9 cellular contexts compared by ENCODE assay signal in the genomic region with DNA sequence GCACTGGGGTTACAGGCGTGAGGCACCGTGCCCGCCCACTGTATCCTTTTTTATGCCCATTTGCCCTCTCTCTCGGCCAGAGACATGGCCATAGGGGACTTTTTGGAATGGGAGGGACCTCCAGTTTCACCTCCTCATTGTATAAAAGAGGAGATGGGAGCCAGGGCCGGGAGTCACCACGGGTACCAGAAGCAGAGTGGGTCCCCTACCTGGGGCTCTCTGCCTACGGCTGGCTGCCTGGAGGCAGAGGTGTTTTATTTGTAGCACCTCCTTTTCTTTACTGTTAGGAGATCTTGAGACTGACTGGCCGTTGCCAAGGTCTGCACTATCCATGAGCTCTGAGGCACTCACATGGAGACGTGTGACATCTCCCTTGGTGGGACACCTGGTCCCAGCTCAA.
DNase-seq lines count a peak whose midpoint lies in the region; ATAC-seq and TF ChIP-seq lines count a peak whose summit lies in the region.
"Had no signal": no experiment of that assay in that cellular context is flagged by ENCODE, and none has a peak within 500 bp of the region (broad histone marks: within the 10 kb centered on the region; RNA-seq: fewer than 3 reads in every experiment).

No MANE protein-coding gene starts in this region.

- peak overlapping the region; percentile 98 for H3K27ac Mint-ChIP-seq in mesothelial cell of epicardium

- no peaks in the 10 kb centered on the region for H3K27me3 Mint-ChIP-seq in activated T-cell treated with anti-CD3 and anti-CD28 coated beads, Interleukin-2, amount 50 U/mL, for 4 hours (ENCODE audit: low read depth)
- no peaks in the 10 kb centered on the region for H3K27me3 Mint-ChIP-seq in mesothelial cell of epicardium (ENCODE audit: low read depth)

- no peak for TF ChIP-seq CTCF in mesothelial cell of epicardium (IDR thresholded peaks at IDR 0.05; ENCODE audit: unreplicated experiment)

- ATAC-seq in activated T-cell treated with anti-CD3 and anti-CD28 coated beads, Interleukin-2, amount 50 U/mL, for 4 hours, result no peak
- no peak for ATAC-seq in HG03097 (IDR thresholded peaks at IDR 0.05; ENCODE audit: low FRiP score, unreplicated experiment)
- no peak for ATAC-seq in GM18907 (IDR thresholded peaks at IDR 0.05; ENCODE audit: unreplicated experiment)

- H3K36me3 ChIP-seq in thymus (ENCODE audit: control insufficient read depth, insufficient read depth), result peaks cover 3% of the 10 kb centered on the region

- peak overlapping the region; percentile 86 for H3K4me3 Mint-ChIP-seq in activated T-cell treated with anti-CD3 and anti-CD28 coated beads, Interleukin-2, amount 50 U/mL, for 4 hours
- H3K4me3 Mint-ChIP-seq in mesothelial cell of epicardium, result no peak overlapping the region

- no peaks in the 10 kb centered on the region for H3K27me3 ChIP-seq in thymus (ENCODE audit: control insufficient read depth, insufficient read depth)

- no peaks in the 10 kb centered on the region for H3K9me3 Mint-ChIP-seq in activated T-cell treated with anti-CD3 and anti-CD28 coated beads, Interleukin-2, amount 50 U/mL, for 4 hours
- H3K9me3 Mint-ChIP-seq in mesothelial cell of epicardium, result peaks cover 5% of the 10 kb centered on the region

- no peak overlapping the region for H3K4me3 ChIP-seq in thymus (ENCODE audit: low read length)

- H3K36me3 Mint-ChIP-seq in activated T-cell treated with anti-CD3 and anti-CD28 coated beads, Interleukin-2, amount 50 U/mL, for 4 hours (ENCODE audit: insufficient read depth), result no peaks in the 10 kb centered on the region
- H3K36me3 Mint-ChIP-seq in mesothelial cell of epicardium, result no peaks in the 10 kb centered on the region

- H3K9me3 ChIP-seq in thymus (ENCODE audit: control insufficient read depth), result no peaks in the 10 kb centered on the region

- peaks cover 58% of the 10 kb centered on the region for H3K4me1 ChIP-seq in thymus (ENCODE audit: control insufficient read depth, insufficient read depth, low read length)

- H3K4me1 Mint-ChIP-seq in activated T-cell treated with anti-CD3 and anti-CD28 coated beads, Interleukin-2, amount 50 U/mL, for 4 hours (ENCODE audit: low read depth), result peaks cover 79% of the 10 kb centered on the region
- peaks cover 53% of the 10 kb centered on the region for H3K4me1 Mint-ChIP-seq in mesothelial cell of epicardium

- 89% methylated on average over 9 of the region's 9 CpGs for WGBS in thymus

- H3K27ac ChIP-seq in angular gyrus (ENCODE audit: low read depth, low read length) (peak overlapping the region; percentile 72), thymus (ENCODE audit: low read depth) (peak overlapping the region; percentile 74)

- DNase-seq in activated T-cell treated with anti-CD3 and anti-CD28 coated beads, Interleukin-2, amount 50 U/mL, for 4 hours, result no peak
- DNase-seq in activated T-cell treated with anti-CD3 and anti-CD28 coated beads, Interleukin-2, amount 50 U/mL, for 48 hours, result no peak
- DNase-seq in mesothelial cell of epicardium (ENCODE audit: low spot score in 2 of 2, unreplicated experiment in 2 of 2) (no peak), globus pallidus (ENCODE audit: low spot score) (no peak)
- DNase-seq: SHP77 treated with DMSO at 0.1 percent for 48 hours had no signal
